ENCODE assay signal across 15 cellular contexts in genomic region chr3:196284396-196284795, GRCh38. TPM values are rescaled to one million over a fixed set of nuclear protein-coding genes. Genes with fewer than 3 reads are reported as not detected.
DNase-seq lines count a peak whose midpoint lies in the region; ATAC-seq and TF ChIP-seq lines count a peak whose summit lies in the region.
"Had no signal": no experiment of that assay in that cellular context is flagged by ENCODE, and none has a peak within 500 bp of the region (broad histone marks: within the 10 kb centered on the region; RNA-seq: fewer than 3 reads in every experiment).

No MANE protein-coding gene starts in this region.

- 39% methylated on average over 3 of the region's 3 CpGs for WGBS in hepatocyte (ENCODE audit: low lambda C conversion rate, missing lambda C conversion rate)

- peak overlapping the region; percentile 78 for H3K4me3 ChIP-seq in left ventricle myocardium inferior
- no peak overlapping the region for H3K4me3 ChIP-seq in SJCRH30
- no peak overlapping the region for H3K4me3 ChIP-seq in hepatocyte
- H3K4me3 ChIP-seq in subcutaneous abdominal adipose tissue (ENCODE audit: low read depth in 1 of 5, low read length in 5 of 5), result no peak overlapping the region

- H3K27me3 ChIP-seq in left ventricle myocardium inferior (ENCODE audit: low read depth), result no peaks in the 10 kb centered on the region
- H3K27me3 ChIP-seq in SJCRH30, result no peaks in the 10 kb centered on the region
- H3K27me3 ChIP-seq in hepatocyte, result no peaks in the 10 kb centered on the region
- H3K27me3 ChIP-seq in subcutaneous abdominal adipose tissue (ENCODE audit: control insufficient read depth in 5 of 5, insufficient read depth in 4 of 5, low read length in 5 of 5), result no peaks in the 10 kb centered on the region
- H3K27me3 ChIP-seq: foreskin keratinocyte had no signal

- H3K4me1 ChIP-seq in left ventricle myocardium inferior (peaks cover 89% of the 10 kb centered on the region), SJCRH30 (0 out of 2 replicates have a peak, but pooled peaks cover 4% of the 10 kb centered on the region), hepatocyte (ENCODE audit: insufficient read depth) (peaks cover 6% of the 10 kb centered on the region), subcutaneous abdominal adipose tissue (ENCODE audit: control insufficient read depth in 5 of 5, insufficient read depth in 5 of 5, low read length in 5 of 5) (peaks cover 7 to 82% (median 76%) of the 10 kb centered on the region in 5 donors)

- peaks cover 62% of the 10 kb centered on the region for H3K79me2 ChIP-seq in hepatocyte

- no peak for DNase-seq in left ventricle myocardium inferior
- no peak for DNase-seq in cardiac septum (ENCODE audit: low spot score)
- DNase-seq in SJCRH30, result peak; percentile 7 to 36
- DNase-seq in hepatocyte (ENCODE audit: low spot score), result no peak
- no peak for DNase-seq in NOMO-1 treated with dmso at 0.1 percent for 144 hours (lab: John Stamatoyannopoulos, UW; ENCODE audit: unreplicated experiment)
- DNase-seq: activated CD4-positive, alpha-beta memory T cell treated with anti-CD3 and anti-CD28 coated beads for 36 hours; foreskin keratinocyte; GDM1; H7; NCI-H1930; stimulated activated CD4-positive, alpha-beta T cell treated with anti-CD3 and anti-CD28 coated beads, Interleukin-4, amount 100 ng/mL, for 1 hour had no signal

- no peak overlapping the region for H2AFZ ChIP-seq in hepatocyte

- H3K9me3 ChIP-seq in left ventricle myocardium inferior (replicated peaks) (no peaks in the 10 kb centered on the region), SJCRH30 (replicated peaks) (no peaks in the 10 kb centered on the region), hepatocyte (ENCODE audit: low read depth) (no peaks in the 10 kb centered on the region), subcutaneous abdominal adipose tissue (ENCODE audit: control insufficient read depth in 5 of 5, low read length in 5 of 5) (no peaks in the 10 kb centered on the region)

- H3K4me2 ChIP-seq in hepatocyte, result peak overlapping the region; percentile 87

- ATAC-seq in HG02623 (IDR thresholded peaks at IDR 0.05; ENCODE audit: unreplicated experiment) (no peak), GM19351 (IDR thresholded peaks at IDR 0.05; ENCODE audit: unreplicated experiment) (no peak)
- ATAC-seq: foreskin keratinocyte had no signal

- intact Hi-C loops in left ventricle myocardium inferior (cut with micrococcal nuclease), result no loop called here
- intact Hi-C loops in cardiac septum (cut with DNase I), result no loop called here

- H3K9me2 ChIP-seq in hepatocyte (replicated peaks; ENCODE audit: insufficient read depth), result no peaks in the 10 kb centered on the region

- TF ChIP-seq CTCF in left ventricle myocardium inferior (IDR thresholded peaks at IDR 0.05; ENCODE audit: borderline replicate concordance) (no peak), hepatocyte (IDR thresholded peaks at IDR 0.05; ENCODE audit: poor library complexity) (no peak)

- H3K27ac ChIP-seq in left ventricle myocardium inferior (replicated peaks), result peak overlapping the region; percentile 96
- no peak overlapping the region for H3K27ac ChIP-seq in SJCRH30
- H3K27ac ChIP-seq in hepatocyte, result no peak overlapping the region
- H3K27ac ChIP-seq in subcutaneous abdominal adipose tissue (ENCODE audit: low read depth, low read length), result peak overlapping the region; percentile 82
- H3K27ac ChIP-seq: foreskin keratinocyte had no signal

- H3K36me3 ChIP-seq in left ventricle myocardium inferior (no peaks in the 10 kb centered on the region), SJCRH30 (no peaks in the 10 kb centered on the region), hepatocyte (replicated peaks; ENCODE audit: insufficient read depth, low read depth) (no peaks in the 10 kb centered on the region), subcutaneous abdominal adipose tissue (ENCODE audit: control insufficient read depth in 5 of 5, insufficient read depth in 5 of 5, low read length in 5 of 5) (no peaks in the 10 kb centered on the region)

- H3K9ac ChIP-seq in subcutaneous abdominal adipose tissue (ENCODE audit: low read length in 5 of 5), result peak overlapping the region in 1 of 5 donors; percentile 43

- H4K20me1 ChIP-seq in hepatocyte (ENCODE audit: insufficient read depth, poor library complexity, severe bottlenecking), result peaks cover 7% of the 10 kb centered on the region

RNA-seq across cellular contexts. Expression of gene PCYT1A, which starts 3.1 kb away (rescaled TPM):
- total RNA-seq in left ventricle myocardium inferior (93.6 TPM), cardiac septum (116 TPM), hepatocyte (69.1 and 69.7 TPM in 2 replicates)
- total RNA-seq in SJCRH30 (2014; rRNA removed; shearing (Covaris generic)), result 17.7 and 19.6 TPM in 2 replicates
- 23.8 and 30.1 TPM in 2 replicates for polyA plus RNA-seq in hepatocyte

RNA-seq across cellular contexts. Expression of gene DYNLT2B, which starts 33.6 kb away (rescaled TPM):
- total RNA-seq in left ventricle myocardium inferior (3.9 TPM), cardiac septum (5.0 TPM), hepatocyte (7.0 and 10.9 TPM in 2 replicates)
- total RNA-seq in SJCRH30 (2014; rRNA removed; shearing (Covaris generic)), result 3.9 and 4.7 TPM in 2 replicates
- polyA plus RNA-seq in hepatocyte, result 19.6 and 23.5 TPM in 2 replicates

RNA-seq across cellular contexts. Expression of gene TM4SF19, which starts 53.8 kb away (rescaled TPM):
- total RNA-seq in left ventricle myocardium inferior, result not detected
- not detected for total RNA-seq in cardiac septum
- total RNA-seq in SJCRH30 (2014; rRNA removed; shearing (Covaris generic)), result 0.38 and 0.76 TPM in 2 replicates
- 0.84 TPM in 1 of 2 replicates, not detected in the other for total RNA-seq in hepatocyte
- polyA plus RNA-seq in hepatocyte, result not detected in 2 replicates
- total RNA-seq: activated CD4-positive, alpha-beta memory T cell treated with anti-CD3 and anti-CD28 coated beads for 36 hours; H7; OCI-LY7 had no signal

Comparison
In these comparisons a context has a peak if more than half of its experiments do, and no peak if none do; other contexts are left out.
1. DNase-seq: peak in SJCRH30 (2 of 2); none in left ventricle myocardium inferior (single experiment), cardiac septum (single experiment), hepatocyte (single experiment) and NOMO-1 treated with dmso at 0.1 percent for 144 hours (single experiment).
2. H3K27ac ChIP-seq: peak in left ventricle myocardium inferior (single experiment) and subcutaneous abdominal adipose tissue (single experiment); none in SJCRH30 (single experiment) and hepatocyte (single experiment).